33 cellular contexts compared by ENCODE assay signal in the genomic region with DNA sequence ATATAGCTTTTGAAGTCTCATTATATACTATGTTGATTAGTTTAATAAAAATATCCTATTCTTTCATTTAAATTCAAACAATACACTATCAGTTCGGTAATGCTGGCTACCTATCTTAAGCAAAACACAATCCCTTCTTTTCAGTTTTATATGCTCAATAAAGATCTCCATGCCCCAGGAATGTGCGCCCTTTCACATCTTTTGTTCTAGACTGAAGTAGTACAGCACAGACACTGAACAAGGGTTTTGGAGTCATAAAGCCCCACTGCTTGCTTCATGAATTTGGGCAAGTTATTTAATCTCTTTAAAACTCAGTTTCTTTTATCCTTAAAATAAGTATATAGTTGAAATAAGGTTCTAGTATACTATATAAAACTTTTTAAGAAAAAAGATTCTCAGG. TPM values are rescaled to one million over a fixed set of nuclear protein-coding genes. Genes with fewer than 3 reads are reported as not detected.
DNase-seq lines count a peak whose midpoint lies in the region; TF ChIP-seq lines count a peak whose summit lies in the region.
"Had no signal": no experiment of that assay in that cellular context is flagged by ENCODE, and none has a peak within 500 bp of the region (broad histone marks: within the 10 kb centered on the region; RNA-seq: fewer than 3 reads in every experiment).

No MANE protein-coding gene starts in this region.

- H3K4me3 ChIP-seq in HAP-1 = no peak overlapping the region
- H3K4me3 ChIP-seq in Loucy (ENCODE audit: low read length, poor library complexity, severe bottlenecking) = no peak overlapping the region
- H3K4me3 ChIP-seq in neural progenitor cell = no peak overlapping the region
- H3K4me3 ChIP-seq: A549; BLaER1; BLaER1 treated with 17β-estradiol and CSF1 and Interleukin-3, amounts not matched to agents 10 nM and 100 nM had no signal

- peaks cover 4% of the 10 kb centered on the region for H3K36me3 Mint-ChIP-seq in neural progenitor cell
- H3K36me3 Mint-ChIP-seq: CD14-positive monocyte had no signal

- no peak overlapping the region for H3K27ac ChIP-seq in neural progenitor cell
- H3K27ac ChIP-seq: 22Rv1; A549; BLaER1; BLaER1 treated with 17β-estradiol and CSF1 and Interleukin-3, amounts not matched to agents 10 nM and 100 nM; C4-2B had no signal

- DNase-seq in HAP-1 (ENCODE audit: low spot score in 2 of 2) = peak; percentile 61 to 78
- peak; percentile 6 for DNase-seq in neural progenitor cell (ENCODE audit: low spot score)
- DNase-seq in NCI-H1092 (lab: John Stamatoyannopoulos, UW) = no peak
- no peak for DNase-seq in GDM1 (lab: John Stamatoyannopoulos, UW)
- DNase-seq in activated T-cell treated with anti-CD3 and anti-CD28 coated beads, Interleukin-2, amount 50 U/mL, for 48 hours = no peak
- DNase-seq: 8988T; ACHN; AML-193; BE2C; C1 segment of cervical spinal cord; Caco-2; Calu3; CD4-positive, alpha-beta memory T cell; CD4-positive, alpha-beta T cell; CD4-positive, CD25-positive, alpha-beta regulatory T cell; CD8-positive, alpha-beta memory T cell; CD8-positive, alpha-beta T cell; COR-L47; DMS 273 treated with DMSO at 0.1 percent for 48 hours; DMS153; DMS53; DMS79; DMS79 treated with DMSO at 0.1 percent for 48 hours; DND-41; EL had no signal

- H3K9ac ChIP-seq in Loucy (ENCODE audit: low read depth, low read length, poor library complexity, severe bottlenecking) = no peak overlapping the region
- no peak overlapping the region for H3K9ac ChIP-seq in neural progenitor cell
- H3K9ac ChIP-seq: BLaER1; BLaER1 treated with 17β-estradiol and CSF1 and Interleukin-3, amounts not matched to agents 10 nM and 100 nM had no signal

- H2AFZ ChIP-seq in Loucy (ENCODE audit: low read length) (peak overlapping the region; percentile 56), neural progenitor cell (replicated peaks) (no peak overlapping the region)

- no peaks in the 10 kb centered on the region for H4K20me1 ChIP-seq in Loucy (ENCODE audit: insufficient read depth, low read length, poor library complexity, severe bottlenecking)
- no peaks in the 10 kb centered on the region for H4K20me1 ChIP-seq in neural progenitor cell (ENCODE audit: low read depth)
- H4K20me1 ChIP-seq: BLaER1; BLaER1 treated with 17β-estradiol and CSF1 and Interleukin-3, amounts not matched to agents 10 nM and 100 nM had no signal

- H3K4me2 ChIP-seq in Loucy (ENCODE audit: low read depth, low read length, poor library complexity, severe bottlenecking) (no peak overlapping the region), neural progenitor cell (no peak overlapping the region)
- H3K4me2 ChIP-seq: A549; BLaER1; BLaER1 treated with 17β-estradiol and CSF1 and Interleukin-3, amounts not matched to agents 10 nM and 100 nM had no signal

- H3K27me3 ChIP-seq in HAP-1 (ENCODE audit: low read depth) (no peaks in the 10 kb centered on the region), Loucy (ENCODE audit: insufficient read depth, low read length, poor library complexity, severe bottlenecking) (no peaks in the 10 kb centered on the region), neural progenitor cell (no peaks in the 10 kb centered on the region)
- H3K27me3 ChIP-seq: BE2C; BLaER1; BLaER1 treated with 17β-estradiol and CSF1 and Interleukin-3, amounts not matched to agents 10 nM and 100 nM had no signal

- H3K4me1 Mint-ChIP-seq in neural progenitor cell = no peaks in the 10 kb centered on the region

- H3K27me3 Mint-ChIP-seq in neural progenitor cell (ENCODE audit: insufficient read depth, low read depth) = no peaks in the 10 kb centered on the region
- H3K27me3 Mint-ChIP-seq: CD4-positive, alpha-beta T cell; CD8-positive, alpha-beta memory T cell had no signal

- H3K36me3 ChIP-seq in HAP-1 (replicated peaks) = peaks cover 36% of the 10 kb centered on the region
- no peaks in the 10 kb centered on the region for H3K36me3 ChIP-seq in Loucy (ENCODE audit: insufficient read depth, low read length)
- no peaks in the 10 kb centered on the region for H3K36me3 ChIP-seq in neural progenitor cell
- H3K36me3 ChIP-seq: BE2C; BLaER1; BLaER1 treated with 17β-estradiol and CSF1 and Interleukin-3, amounts not matched to agents 10 nM and 100 nM had no signal

- H3K4me3 Mint-ChIP-seq in neural progenitor cell = no peak overlapping the region
- H3K4me3 Mint-ChIP-seq: B cell; CD14-positive monocyte; CD4-positive, alpha-beta T cell; CD4-positive, CD25-positive, alpha-beta regulatory T cell; CD8-positive, alpha-beta T cell had no signal

- H3K9me2 ChIP-seq in Loucy (replicated peaks; ENCODE audit: low read depth, low read length) = no peaks in the 10 kb centered on the region

- no peaks in the 10 kb centered on the region for H3K9me3 Mint-ChIP-seq in neural progenitor cell
- H3K9me3 Mint-ChIP-seq: CD14-positive monocyte; CD4-positive, alpha-beta memory T cell; CD4-positive, alpha-beta T cell; CD4-positive, CD25-positive, alpha-beta regulatory T cell; CD8-positive, alpha-beta memory T cell; CD8-positive, alpha-beta T cell had no signal

- H3F3A ChIP-seq in Loucy (ENCODE audit: low read depth) = no peaks in the 10 kb centered on the region
- no peaks in the 10 kb centered on the region for H3F3A ChIP-seq in neural progenitor cell (ENCODE audit: low read depth)

- H3K4me1 ChIP-seq in HAP-1 (peaks cover 6% of the 10 kb centered on the region), Loucy (ENCODE audit: insufficient read depth, low read length, poor library complexity, severe bottlenecking) (peaks cover 12% of the 10 kb centered on the region), neural progenitor cell (no peaks in the 10 kb centered on the region)
- H3K4me1 ChIP-seq: A549; BE2C; BLaER1; BLaER1 treated with 17β-estradiol and CSF1 and Interleukin-3, amounts not matched to agents 10 nM and 100 nM; Caco-2 had no signal

- H3K27ac Mint-ChIP-seq in neural progenitor cell = no peak overlapping the region
- H3K27ac Mint-ChIP-seq: B cell; CD14-positive monocyte; CD4-positive, alpha-beta T cell; CD4-positive, CD25-positive, alpha-beta regulatory T cell; CD8-positive, alpha-beta T cell had no signal

- in situ Hi-C loops in HAP-1 (cut with MboI; ENCODE audit: low sequenced_read_pairs) = no loop called here

- TF ChIP-seq CTCF in Loucy (conservative IDR thresholded peaks at IDR 0.05; ENCODE audit: low read length) = no peak
- no peak for TF ChIP-seq CTCF in neural progenitor cell (IDR thresholded peaks at IDR 0.05)

- no peaks in the 10 kb centered on the region for H3K79me2 ChIP-seq in Loucy (ENCODE audit: insufficient read depth, low read length)
- no peaks in the 10 kb centered on the region for H3K79me2 ChIP-seq in neural progenitor cell (ENCODE audit: low read depth)

- H3K9me3 ChIP-seq in HAP-1 (no peaks in the 10 kb centered on the region), Loucy (ENCODE audit: insufficient read depth, low read depth, low read length) (no peaks in the 10 kb centered on the region), neural progenitor cell (ENCODE audit: low read depth) (no peaks in the 10 kb centered on the region)
- H3K9me3 ChIP-seq: A549; BE2C; BLaER1; BLaER1 treated with 17β-estradiol and CSF1 and Interleukin-3, amounts not matched to agents 10 nM and 100 nM; Caco-2 had no signal

RNA-seq across cellular contexts. Expression of a gene that starts 22.4 kb away (rescaled TPM):
- total RNA-seq in neural progenitor cell (ENCODE audit: low replicate concordance) = 10.9 and 12.0 TPM in 2 replicates

Comparison
In these comparisons a context has a peak if more than half of its experiments do, and no peak if none do; other contexts are left out.
1. DNase-seq: peak in HAP-1 (2 of 2) and neural progenitor cell (single experiment); none in NCI-H1092 (single experiment), GDM1 (single experiment) and activated T-cell treated with anti-CD3 and anti-CD28 coated beads, Interleukin-2, amount 50 U/mL, for 48 hours (0 of 2).